Comparison of ENCODE assay signal across 19 cellular contexts in the genomic region with DNA sequence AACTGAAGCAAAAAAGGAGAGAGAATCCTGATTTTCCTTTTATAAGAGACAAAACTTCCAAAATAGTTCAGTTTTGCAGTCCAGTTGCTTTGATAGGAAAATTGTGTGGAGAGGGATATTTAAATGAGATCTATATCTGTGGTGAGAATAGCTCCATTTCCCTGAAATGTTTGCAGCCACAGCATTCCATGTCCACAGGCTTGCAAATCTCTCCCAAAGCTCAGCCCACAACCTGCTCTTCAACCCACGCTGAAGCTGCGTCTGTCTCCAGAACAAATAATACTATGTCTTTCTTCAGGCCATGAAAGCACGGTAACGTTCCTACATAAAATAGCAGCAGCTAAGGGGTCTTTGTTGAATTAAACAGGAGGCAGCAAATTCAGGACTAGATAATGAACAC. TPM values are rescaled to one million over a fixed set of nuclear protein-coding genes. Genes with fewer than 3 reads are reported as not detected.
DNase-seq lines count a peak whose midpoint lies in the region; ATAC-seq and TF ChIP-seq lines count a peak whose summit lies in the region.
"Had no signal": no experiment of that assay in that cellular context is flagged by ENCODE, and none has a peak within 500 bp of the region (broad histone marks: within the 10 kb centered on the region; RNA-seq: fewer than 3 reads in every experiment).

No MANE protein-coding gene starts in this region.

- no peak for TF ChIP-seq EP300 in tibial nerve (IDR thresholded peaks at IDR 0.05)

- peak overlapping the region; percentile 75 for H3K27ac ChIP-seq in left ventricle myocardium inferior (replicated peaks)
- H3K27ac ChIP-seq in right cardiac atrium (ENCODE audit: low read length): no peak overlapping the region
- peak overlapping the region; percentile 72 to 92 (median 82) for H3K27ac ChIP-seq in tibial nerve
- H3K27ac ChIP-seq: cardiac muscle cell had no signal

- H3K4me1 ChIP-seq in left ventricle myocardium inferior (peaks cover 65% of the 10 kb centered on the region), right cardiac atrium (ENCODE audit: control insufficient read depth, insufficient read depth, low read length) (peaks cover 13% of the 10 kb centered on the region), tibial nerve (peaks cover 0 to 98% (median 61%) of the 10 kb centered on the region in 4 donors)

- no peaks in the 10 kb centered on the region for H3K9me3 ChIP-seq in left ventricle myocardium inferior (replicated peaks)
- H3K9me3 ChIP-seq in right cardiac atrium (ENCODE audit: control insufficient read depth, low read length): no peaks in the 10 kb centered on the region
- no peaks in the 10 kb centered on the region for H3K9me3 ChIP-seq in tibial nerve

- H3K27me3 ChIP-seq in left ventricle myocardium inferior (ENCODE audit: low read depth) (no peaks in the 10 kb centered on the region), right cardiac atrium (ENCODE audit: control insufficient read depth, insufficient read depth) (no peaks in the 10 kb centered on the region), tibial nerve (no peaks in the 10 kb centered on the region)
- H3K27me3 ChIP-seq: cardiac muscle cell had no signal

- POLR2A ChIA-PET in activated CD4-positive, alpha-beta T cell treated with anti-CD3 and anti-CD28 coated beads, Interleukin-2, amount 10 ng/mL, durations not matched to agents 7 days and 5 days (lab: Charles Lee): interaction anchor here (0.6 kb wide), 1 partner anchor 208 kb away, joined by 11 read pairs; no protein-coding TSS in a partner anchor

- H3K4me3 ChIP-seq in left ventricle myocardium inferior: no peak overlapping the region
- no peak overlapping the region for H3K4me3 ChIP-seq in right cardiac atrium (ENCODE audit: low read length)
- no peak overlapping the region for H3K4me3 ChIP-seq in tibial nerve
- H3K4me3 ChIP-seq: cardiac muscle cell had no signal

- no peak overlapping the region for H3K4me3 Mint-ChIP-seq in activated CD4-positive, alpha-beta T cell treated with anti-CD3 and anti-CD28 coated beads, Interleukin-2, amount 10 ng/mL, durations not matched to agents 7 days and 5 days
- H3K4me3 Mint-ChIP-seq: activated naive CD8-positive, alpha-beta T cell treated with anti-CD3 and anti-CD28 coated beads for 36 hours; HFFc6; memory B cell; stimulated activated memory B cell treated with anti-CD40 and anti-IgM and Interleukin-4, amounts not matched to agents 10 μg/mL and 1 μg/mL and 100 μg/mL, for 72 hours had no signal

- no peak for DNase-seq in left ventricle myocardium inferior
- DNase-seq in right cardiac atrium: no peak
- DNase-seq in fibroblast of peridontal ligament (ENCODE audit: extremely low read depth): peak; percentile 46
- peak; percentile 54 for DNase-seq in occipital lobe (lab: John Stamatoyannopoulos, UW)
- DNase-seq in tibial nerve (ENCODE audit: low spot score in 2 of 2): no peak
- no peak for DNase-seq in activated CD4-positive, alpha-beta T cell treated with anti-CD3 and anti-CD28 coated beads, Interleukin-2, amount 10 ng/mL, durations not matched to agents 7 days and 5 days
- no peak for DNase-seq in KG1 (lab: John Stamatoyannopoulos, UW)
- DNase-seq: 8988T; activated CD8-positive, alpha-beta memory T cell treated with anti-CD3 and anti-CD28 coated beads for 24 hours; activated naive CD8-positive, alpha-beta T cell treated with anti-CD3 and anti-CD28 coated beads for 36 hours; effector memory CD4-positive, alpha-beta T cell; HFFc6; islet precursor cell; MM.1S; T1000 had no signal

- no peak for TF ChIP-seq CTCF in left ventricle myocardium inferior (IDR thresholded peaks at IDR 0.05; ENCODE audit: borderline replicate concordance)
- no peak for TF ChIP-seq CTCF in tibial nerve (IDR thresholded peaks at IDR 0.05)

- ATAC-seq in right cardiac atrium (no peak), GM18498 (IDR thresholded peaks at IDR 0.05; ENCODE audit: unreplicated experiment) (no peak)
- ATAC-seq: stimulated activated memory B cell treated with anti-CD40 and anti-IgM and Interleukin-4, amounts not matched to agents 10 μg/mL and 1 μg/mL and 100 μg/mL, for 72 hours had no signal

- H3K27ac Mint-ChIP-seq in activated CD4-positive, alpha-beta T cell treated with anti-CD3 and anti-CD28 coated beads, Interleukin-2, amount 10 ng/mL, durations not matched to agents 7 days and 5 days: no peak overlapping the region
- H3K27ac Mint-ChIP-seq: activated naive CD8-positive, alpha-beta T cell treated with anti-CD3 and anti-CD28 coated beads for 36 hours; HFFc6; memory B cell; stimulated activated memory B cell treated with anti-CD40 and anti-IgM and Interleukin-4, amounts not matched to agents 10 μg/mL and 1 μg/mL and 100 μg/mL, for 72 hours had no signal

- TF ChIP-seq POLR2A in tibial nerve (IDR thresholded peaks at IDR 0.05): no peak

- peaks cover 4% of the 10 kb centered on the region for H3K27me3 Mint-ChIP-seq in activated CD4-positive, alpha-beta T cell treated with anti-CD3 and anti-CD28 coated beads, Interleukin-2, amount 10 ng/mL, durations not matched to agents 7 days and 5 days

- CTCF ChIA-PET in activated CD4-positive, alpha-beta T cell treated with anti-CD3 and anti-CD28 coated beads, Interleukin-2, amount 10 ng/mL, durations not matched to agents 7 days and 5 days (lab: Charles Lee): no interaction called here

- intact Hi-C loops in left ventricle myocardium inferior (cut with micrococcal nuclease) (no loop called here), right cardiac atrium (cut with DNase I) (no loop called here)

- H3K36me3 Mint-ChIP-seq in activated CD4-positive, alpha-beta T cell treated with anti-CD3 and anti-CD28 coated beads, Interleukin-2, amount 10 ng/mL, durations not matched to agents 7 days and 5 days (ENCODE audit: low read depth): no peaks in the 10 kb centered on the region
- H3K36me3 Mint-ChIP-seq: activated naive CD8-positive, alpha-beta T cell treated with anti-CD3 and anti-CD28 coated beads for 36 hours; memory B cell; stimulated activated memory B cell treated with anti-CD40 and anti-IgM and Interleukin-4, amounts not matched to agents 10 μg/mL and 1 μg/mL and 100 μg/mL, for 72 hours had no signal

- H3K36me3 ChIP-seq in left ventricle myocardium inferior (no peaks in the 10 kb centered on the region), tibial nerve (no peaks in the 10 kb centered on the region)
- H3K36me3 ChIP-seq: cardiac muscle cell had no signal

- no peaks in the 10 kb centered on the region for H3K9me3 Mint-ChIP-seq in activated CD4-positive, alpha-beta T cell treated with anti-CD3 and anti-CD28 coated beads, Interleukin-2, amount 10 ng/mL, durations not matched to agents 7 days and 5 days
- H3K9me3 Mint-ChIP-seq: activated naive CD8-positive, alpha-beta T cell treated with anti-CD3 and anti-CD28 coated beads for 36 hours; HFFc6; memory B cell; stimulated activated memory B cell treated with anti-CD40 and anti-IgM and Interleukin-4, amounts not matched to agents 10 μg/mL and 1 μg/mL and 100 μg/mL, for 72 hours had no signal

- peaks cover 3% of the 10 kb centered on the region for H3K4me1 Mint-ChIP-seq in activated CD4-positive, alpha-beta T cell treated with anti-CD3 and anti-CD28 coated beads, Interleukin-2, amount 10 ng/mL, durations not matched to agents 7 days and 5 days

- WGBS in right cardiac atrium: 72% methylated on average over 4 of the region's 4 CpGs
- 33 to 50% methylated on average over 4 of the region's 4 CpGs for WGBS in tibial nerve, 2 donors

RNA-seq across cellular contexts. Expression of gene TMEM17, which starts 31.8 kb away (rescaled TPM):
- total RNA-seq in left ventricle myocardium inferior: 2.2 TPM
- 1 to 10 TPM; 1.5 to 2.9 (median 1.7) TPM for total RNA-seq in right cardiac atrium
- polyA plus RNA-seq in right cardiac atrium: 2.0 TPM
- total RNA-seq in occipital lobe: 6.4 TPM
- 1 to 10 TPM; 1.7 to 5.9 (median 3.2) TPM for total RNA-seq in tibial nerve
- not detected for total RNA-seq in activated CD4-positive, alpha-beta T cell treated with anti-CD3 and anti-CD28 coated beads, Interleukin-2, amount 10 ng/mL, durations not matched to agents 7 days and 5 days

Comparison
In these comparisons a context has a peak if more than half of its experiments do, and no peak if none do; other contexts are left out.
1. DNase-seq: peak in fibroblast of peridontal ligament (single experiment) and occipital lobe (single experiment); none in left ventricle myocardium inferior (single experiment), right cardiac atrium (0 of 3), tibial nerve (0 of 2), activated CD4-positive, alpha-beta T cell treated with anti-CD3 and anti-CD28 coated beads, Interleukin-2, amount 10 ng/mL, durations not matched to agents 7 days and 5 days (single experiment) and KG1 (single experiment).